In the genomic region with DNA sequence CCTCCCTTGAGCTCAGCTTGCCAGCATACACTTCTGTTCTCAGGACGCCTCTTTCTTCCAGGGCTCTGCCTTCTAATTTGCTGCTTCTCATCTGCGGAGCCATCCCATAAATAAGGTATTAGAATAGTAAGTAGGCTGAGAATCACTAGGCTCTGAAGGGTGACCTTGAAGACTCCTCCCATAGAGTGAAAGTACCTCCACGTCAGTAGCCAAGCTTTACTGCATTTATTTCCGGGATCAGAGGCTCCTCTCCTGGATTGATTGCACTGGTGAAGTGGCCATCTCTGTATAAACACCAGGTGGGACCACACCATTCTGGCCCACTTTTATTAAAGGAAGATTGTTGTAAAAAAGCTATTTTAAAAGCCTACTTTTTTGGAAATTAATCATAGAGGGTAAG, we compare ENCODE assay signal across 16 cellular contexts.
A peak's percentile ranks its signal among the peaks of the same experiment; 100 is the strongest.
DNase-seq lines count a peak whose midpoint lies in the region; ATAC-seq and TF ChIP-seq lines count a peak whose summit lies in the region.
"Had no signal": no experiment of that assay in that cellular context is flagged by ENCODE, and none has a peak within 500 bp of the region (broad histone marks: within the 10 kb centered on the region; RNA-seq: fewer than 3 reads in every experiment).

No MANE protein-coding gene starts in this region.

- H3K36me3 ChIP-seq in mucosa of descending colon (ENCODE audit: low read depth) = no peaks in the 10 kb centered on the region

- H3K27ac Mint-ChIP-seq in H9 = peak overlapping the region; percentile 22 to 53 (median 25); a peak in 4 of 7 replicates
- no peak overlapping the region for H3K27ac Mint-ChIP-seq in activated CD4-positive, alpha-beta T cell treated with anti-CD3 and anti-CD28 coated beads for 36 hours

- DNase-seq in DMS153 treated with DMSO at 0.1 percent for 48 hours (lab: John Stamatoyannopoulos, UW; ENCODE audit: unreplicated experiment) (peak; percentile 11), H9 (no peak), SHP77 (lab: John Stamatoyannopoulos, UW) (peak; percentile 4 to 24), mucosa of descending colon (no peak), Right ventricle myocardium inferior (ENCODE audit: missing footprints) (no peak)
- no peak for DNase-seq in stimulated activated CD4-positive, alpha-beta T cell treated with anti-CD3 and anti-CD28 coated beads, Interleukin-15, amount 100 ng/mL, for 24 hours
- DNase-seq in activated CD4-positive, alpha-beta T cell treated with anti-CD3 and anti-CD28 coated beads for 36 hours = no peak
- DNase-seq: AML-193, EL, NCI-H1417 treated with DMSO at 0.1 percent for 48 hours, NCI-H187 treated with DMSO at 0.1 percent for 48 hours, NCI-H2171 had no signal

- H3K27me3 Mint-ChIP-seq in H9 (ENCODE audit: low read depth) = peaks cover 1% of the 10 kb centered on the region; the same call in 1 of the 2 replicates
- H3K27me3 Mint-ChIP-seq in activated CD4-positive, alpha-beta T cell treated with anti-CD3 and anti-CD28 coated beads for 36 hours = no peaks in the 10 kb centered on the region

- ATAC-seq in mucosa of descending colon (peak; percentile 34), Right ventricle myocardium inferior (no peak)
- no peak for ATAC-seq in activated CD4-positive, alpha-beta T cell treated with anti-CD3 and anti-CD28 coated beads for 36 hours
- ATAC-seq: Panc1 had no signal

- H3K23ac ChIP-seq in H9 (ENCODE audit: insufficient read length, low read depth, low read length) = no peak overlapping the region

- H2AFZ ChIP-seq in H9 (ENCODE audit: low read length) = no peak overlapping the region

- intact Hi-C loops in mucosa of descending colon (cut with DNase I, micrococcal nuclease) = no loop called here
- intact Hi-C loops in Right ventricle myocardium inferior (cut with DNase I) = no loop called here
- intact Hi-C loops in activated CD4-positive, alpha-beta T cell treated with anti-CD3 and anti-CD28 coated beads for 36 hours (cut with DNase I, micrococcal nuclease) = no loop called here

- H4K20me1 ChIP-seq in H9 (ENCODE audit: control insufficient read depth, insufficient read depth, insufficient read length) = no peaks in the 10 kb centered on the region

- no peak for TF ChIP-seq CTCF in H9 (conservative IDR thresholded peaks at IDR 0.05)
- no peak for TF ChIP-seq CTCF in mucosa of descending colon (IDR thresholded peaks at IDR 0.05)

- H3K27me3 ChIP-seq in H9 (ENCODE audit: insufficient read depth, low read length) = no peaks in the 10 kb centered on the region

- H4K8ac ChIP-seq in H9 (replicated peaks; ENCODE audit: insufficient read length, low read depth, low read length) = no peak overlapping the region

- CTCF ChIA-PET in activated CD4-positive, alpha-beta T cell treated with anti-CD3 and anti-CD28 coated beads for 36 hours (lab: Charles Lee) = no interaction called here

- H2BK12ac ChIP-seq in H9 (ENCODE audit: insufficient read length, low read depth, low read length) = no peak overlapping the region

- H3K27ac ChIP-seq in H9 (ENCODE audit: insufficient read length, low read depth, low read length) = no peak overlapping the region
- H3K27ac ChIP-seq: HL-60, KMS-11, SK-N-MC had no signal

- H3K14ac ChIP-seq in H9 (ENCODE audit: insufficient read depth, low read length) = no peak overlapping the region

- H3K9me3 ChIP-seq in H9 (ENCODE audit: control insufficient read depth, low read depth, low read length) (no peaks in the 10 kb centered on the region), mucosa of descending colon (no peaks in the 10 kb centered on the region)

- no peak overlapping the region for H3K9ac ChIP-seq in H9 (ENCODE audit: extremely low read depth, insufficient read length, low read length)
- H3K9ac ChIP-seq: KMS-11 had no signal

- H2BK20ac ChIP-seq in H9 (ENCODE audit: low read depth, low read length, poor library complexity, severe bottlenecking) = no peak overlapping the region

- H3K4ac ChIP-seq in H9 (ENCODE audit: low read depth, low read length) = no peak overlapping the region

- H3K23me2 ChIP-seq in H9 (ENCODE audit: insufficient read length, low read depth, low read length, poor library complexity, severe bottlenecking) = no peaks in the 10 kb centered on the region

- H4K91ac ChIP-seq in H9 (ENCODE audit: insufficient read length, low read depth, low read length) = no peak overlapping the region

- no peak overlapping the region for H2AK5ac ChIP-seq in H9 (ENCODE audit: insufficient read length, low read length)

- H3K4me1 Mint-ChIP-seq in H9 = peaks cover 41 to 42% of the 10 kb centered on the region in 2 experiments
- no peaks in the 10 kb centered on the region for H3K4me1 Mint-ChIP-seq in activated CD4-positive, alpha-beta T cell treated with anti-CD3 and anti-CD28 coated beads for 36 hours

- H3K36me3 Mint-ChIP-seq in H9 (ENCODE audit: insufficient read depth in 1 of 3, low read depth in 3 of 3) = no peaks in the 10 kb centered on the region; a peak in 1 of 7 replicates
- H3K36me3 Mint-ChIP-seq in activated CD4-positive, alpha-beta T cell treated with anti-CD3 and anti-CD28 coated beads for 36 hours (ENCODE audit: low read depth) = no peaks in the 10 kb centered on the region

- H3K4me1 ChIP-seq in H9 (ENCODE audit: insufficient read depth, low read length) = peaks cover 12% of the 10 kb centered on the region
- H3K4me1 ChIP-seq in mucosa of descending colon (ENCODE audit: low read depth) = no peaks in the 10 kb centered on the region

- H3K4me3 ChIP-seq in mucosa of descending colon = no peak overlapping the region
- H3K4me3 ChIP-seq: SK-N-MC had no signal

- H3K4me3 Mint-ChIP-seq in H9 = no peak overlapping the region; a peak in 1 of 5 replicates
- no peak overlapping the region for H3K4me3 Mint-ChIP-seq in activated CD4-positive, alpha-beta T cell treated with anti-CD3 and anti-CD28 coated beads for 36 hours

- H2BK120ac ChIP-seq in H9 (ENCODE audit: low read depth, low read length, poor library complexity, severe bottlenecking) = no peak overlapping the region

- no peak overlapping the region for H4K5ac ChIP-seq in H9 (ENCODE audit: insufficient read length, low read depth, low read length)

- no peak overlapping the region for H2BK5ac ChIP-seq in H9 (ENCODE audit: insufficient read length, low read length)

- no peak overlapping the region for H3T11ph ChIP-seq in H9 (ENCODE audit: low read length)

- POLR2A ChIA-PET in activated CD4-positive, alpha-beta T cell treated with anti-CD3 and anti-CD28 coated beads for 36 hours (lab: Charles Lee) = no interaction called here

- no CpG with 5 or more reads among the region's 4 CpGs for WGBS in H9 (ENCODE audit: extremely low coverage, insufficient read length, low lambda C conversion rate)

- H3K56ac ChIP-seq in H9 (ENCODE audit: insufficient read length, low read depth, low read length) = no peak overlapping the region

- no peak overlapping the region for H3K4me2 ChIP-seq in H9 (ENCODE audit: insufficient read depth, insufficient read length, low read length)
- H3K4me2 ChIP-seq: KMS-11 had no signal

- H3K18ac ChIP-seq in H9 (ENCODE audit: insufficient read length, low read depth, low read length) = no peak overlapping the region

- H3K79me2 ChIP-seq in H9 (ENCODE audit: insufficient read depth, low read length) = no peaks in the 10 kb centered on the region

- no peaks in the 10 kb centered on the region for H3K79me1 ChIP-seq in H9 (ENCODE audit: insufficient read depth, low read depth, low read length, poor library complexity, severe bottlenecking)

- no peaks in the 10 kb centered on the region for H3K9me3 Mint-ChIP-seq in H9
- no peaks in the 10 kb centered on the region for H3K9me3 Mint-ChIP-seq in activated CD4-positive, alpha-beta T cell treated with anti-CD3 and anti-CD28 coated beads for 36 hours (ENCODE audit: low read depth)

- H2BK15ac ChIP-seq in H9 (ENCODE audit: low read depth, low read length) = no peak overlapping the region

Comparison
In these comparisons a context has a peak if more than half of its experiments do, and no peak if none do; other contexts are left out.
1. DNase-seq: peak in DMS153 treated with DMSO at 0.1 percent for 48 hours (single experiment) and SHP77 (2 of 2); none in H9 (single experiment), mucosa of descending colon (0 of 3), stimulated activated CD4-positive, alpha-beta T cell treated with anti-CD3 and anti-CD28 coated beads, Interleukin-15, amount 100 ng/mL, for 24 hours (single experiment), Right ventricle myocardium inferior (single experiment) and activated CD4-positive, alpha-beta T cell treated with anti-CD3 and anti-CD28 coated beads for 36 hours (single experiment).